24 cellular contexts compared by ENCODE assay signal in genomic region chr15:44485880-44486279, GRCh38.
"Had no signal": no experiment of that assay in that cellular context is flagged by ENCODE, and none has a peak within 500 bp of the region (broad histone marks: within the 10 kb centered on the region; RNA-seq: fewer than 3 reads in every experiment).

No MANE protein-coding gene starts in this region.

- H3K27me3 ChIP-seq: ascending aorta, dorsolateral prefrontal cortex, gastrocnemius medialis, neural progenitor cell, right lobe of liver had no signal

- H3K27me3 Mint-ChIP-seq: activated CD4-positive, alpha-beta T cell treated with anti-CD3 and anti-CD28 coated beads for 36 hours; activated naive CD8-positive, alpha-beta T cell; brain; stimulated activated naive CD8-positive, alpha-beta T cell treated with anti-CD3 and anti-CD28 coated beads, Interleukin-15, Interleukin-2, amounts not matched to agents 100 ng/mL and 50 ng/mL, for 24 hours had no signal

- H3K4me3 ChIP-seq: ascending aorta, coronary artery, dorsolateral prefrontal cortex, gastrocnemius medialis, neural progenitor cell, right lobe of liver, thoracic aorta had no signal

- ATAC-seq: activated CD4-positive, alpha-beta T cell treated with anti-CD3 and anti-CD28 coated beads for 36 hours; gastrocnemius medialis; left ventricle myocardium superior; right lobe of liver had no signal

- H3K4me1 ChIP-seq: ascending aorta, neural progenitor cell, right lobe of liver had no signal

- H3K9me3 ChIP-seq: ascending aorta, gastrocnemius medialis, right lobe of liver, thoracic aorta had no signal

- H3K27ac ChIP-seq: ascending aorta, coronary artery, dorsolateral prefrontal cortex, gastrocnemius medialis, neural progenitor cell, right lobe of liver, thoracic aorta had no signal

- H3K4me3 Mint-ChIP-seq: activated CD4-positive, alpha-beta T cell treated with anti-CD3 and anti-CD28 coated beads for 36 hours; activated naive CD8-positive, alpha-beta T cell; brain; neural progenitor cell; stimulated activated naive CD8-positive, alpha-beta T cell treated with anti-CD3 and anti-CD28 coated beads, Interleukin-15, Interleukin-2, amounts not matched to agents 100 ng/mL and 50 ng/mL, for 24 hours had no signal

- H3K9me3 Mint-ChIP-seq: brain; neural progenitor cell; stimulated activated naive CD8-positive, alpha-beta T cell treated with anti-CD3 and anti-CD28 coated beads, Interleukin-15, Interleukin-2, amounts not matched to agents 100 ng/mL and 50 ng/mL, for 24 hours had no signal

- H3K27ac Mint-ChIP-seq: activated CD4-positive, alpha-beta T cell treated with anti-CD3 and anti-CD28 coated beads for 36 hours; activated naive CD8-positive, alpha-beta T cell; neural progenitor cell; stimulated activated naive CD8-positive, alpha-beta T cell treated with anti-CD3 and anti-CD28 coated beads, Interleukin-15, Interleukin-2, amounts not matched to agents 100 ng/mL and 50 ng/mL, for 24 hours had no signal

- DNase-seq: activated CD4-positive, CD25-positive, alpha-beta regulatory T cell; activated CD8-positive, alpha-beta memory T cell treated with anti-CD3 and anti-CD28 coated beads for 24 hours; activated effector memory CD4-positive, alpha-beta T cell treated with Interleukin-2 at 50 U/mL for 16 hours; activated naive CD4-positive, alpha-beta T cell treated with Interleukin-2 at 50 U/mL for 16 hours; activated T-cell treated with anti-CD3 and anti-CD28 coated beads, Interleukin-2, amount 50 U/mL, for 1 hour; dorsolateral prefrontal cortex; effector memory CD4-positive, alpha-beta T cell; erythroblast; gastrocnemius medialis; glutamatergic neuron; left ventricle myocardium superior; occipital lobe; right lobe of liver; stimulated activated CD4-positive, alpha-beta T cell treated with anti-CD3 and anti-CD28 coated beads, Interleukin-4, amount 100 ng/mL, for 1 hour; T-helper 1 cell; trophoblast cell had no signal

- H3K4me1 Mint-ChIP-seq: neural progenitor cell had no signal
